In genomic region chr14:65104791-65105190, GRCh38 we compare ENCODE assay signal across 17 cellular contexts. TPM values are rescaled to one million over a fixed set of nuclear protein-coding genes. Genes with fewer than 3 reads are reported as not detected.
DNase-seq lines count a peak whose midpoint lies in the region; ATAC-seq, FAIRE-seq and TF ChIP-seq lines count a peak whose summit lies in the region.
"Had no signal": no experiment of that assay in that cellular context is flagged by ENCODE, and none has a peak within 500 bp of the region (broad histone marks: within the 10 kb centered on the region; RNA-seq: fewer than 3 reads in every experiment).

No MANE protein-coding gene starts in this region.

- H3K27me3 Mint-ChIP-seq in neural crest cell (ENCODE audit: low read depth), result no peaks in the 10 kb centered on the region
- H3K27me3 Mint-ChIP-seq in activated naive CD4-positive, alpha-beta T cell treated with anti-CD3 and anti-CD28 coated beads, Interleukin-2, amount 10 ng/mL, durations not matched to agents 7 days and 5 days, result peaks cover 16% of the 10 kb centered on the region
- H3K27me3 Mint-ChIP-seq: B cell, IgD-negative memory B cell had no signal

- TF ChIP-seq CTCF in esophagus muscularis mucosa (IDR thresholded peaks at IDR 0.05) (no peak), neural crest cell (conservative IDR thresholded peaks at IDR 0.05) (no peak)

- H3K4me1 Mint-ChIP-seq in neural crest cell, result peaks cover 24% of the 10 kb centered on the region
- H3K4me1 Mint-ChIP-seq in activated naive CD4-positive, alpha-beta T cell treated with anti-CD3 and anti-CD28 coated beads, Interleukin-2, amount 10 ng/mL, durations not matched to agents 7 days and 5 days, result peaks cover 25% of the 10 kb centered on the region

- peak overlapping the region; percentile 64 for H3K4me3 Mint-ChIP-seq in neural crest cell
- no peak overlapping the region for H3K4me3 Mint-ChIP-seq in activated naive CD4-positive, alpha-beta T cell treated with anti-CD3 and anti-CD28 coated beads, Interleukin-2, amount 10 ng/mL, durations not matched to agents 7 days and 5 days

- 95% methylated on average over 3 of the region's 3 CpGs for WGBS in esophagus muscularis mucosa

- DNase-seq in HTR-8/SVneo (ENCODE audit: insufficient read length, low spot score), result no peak
- DNase-seq in esophagus muscularis mucosa (ENCODE audit: extremely low spot score), result peak; percentile 8
- DNase-seq in neural crest cell (ENCODE audit: low read depth, low spot score), result no peak
- no peak for DNase-seq in NCI-H1694 treated with DMSO at 0.1 percent for 48 hours (lab: John Stamatoyannopoulos, UW)
- no peak for DNase-seq in inferior parietal cortex (ENCODE audit: extremely low spot score)
- DNase-seq in activated naive CD4-positive, alpha-beta T cell treated with anti-CD3 and anti-CD28 coated beads, Interleukin-2, amount 10 ng/mL, durations not matched to agents 7 days and 5 days, result no peak
- DNase-seq: DMS79 treated with DMSO at 0.1 percent for 48 hours, GF-D8, GOT3, H7, HFFc6 had no signal

- peak; percentile 74 for FAIRE-seq in HTR-8/SVneo (lab: Jason Lieb, UNC)
- FAIRE-seq: HepG2 had no signal

- peaks cover 21 to 28% (median 24%) of the 10 kb centered on the region in 4 donors for H3K4me1 ChIP-seq in esophagus muscularis mucosa

- H3K27me3 ChIP-seq in esophagus muscularis mucosa, result no peaks in the 10 kb centered on the region
- H3K27me3 ChIP-seq: BLaER1 treated with 17β-estradiol and CSF1 and Interleukin-3, amounts not matched to agents 10 nM and 100 nM had no signal

- peaks cover 6% of the 10 kb centered on the region for H3K36me3 Mint-ChIP-seq in neural crest cell (ENCODE audit: low read depth)
- peaks cover 15% of the 10 kb centered on the region for H3K36me3 Mint-ChIP-seq in activated naive CD4-positive, alpha-beta T cell treated with anti-CD3 and anti-CD28 coated beads, Interleukin-2, amount 10 ng/mL, durations not matched to agents 7 days and 5 days
- H3K36me3 Mint-ChIP-seq: IgD-negative memory B cell had no signal

- TF ChIP-seq POLR2A in esophagus muscularis mucosa (IDR thresholded peaks at IDR 0.05; ENCODE audit: low read depth), result no peak

- H3K4me3 ChIP-seq in esophagus muscularis mucosa, result no peak overlapping the region
- H3K4me3 ChIP-seq: BLaER1 treated with 17β-estradiol and CSF1 and Interleukin-3, amounts not matched to agents 10 nM and 100 nM had no signal

- CTCF ChIA-PET in activated naive CD4-positive, alpha-beta T cell treated with anti-CD3 and anti-CD28 coated beads, Interleukin-2, amount 10 ng/mL, durations not matched to agents 7 days and 5 days (lab: Charles Lee), result no interaction called here

- ATAC-seq in GM21619 (IDR thresholded peaks at IDR 0.05; ENCODE audit: unreplicated experiment), result no peak
- ATAC-seq: HCT116, HepG2 had no signal

- TF ChIP-seq EP300 in esophagus muscularis mucosa (IDR thresholded peaks at IDR 0.05), result no peak

- no peaks in the 10 kb centered on the region for H3K9me3 ChIP-seq in esophagus muscularis mucosa
- H3K9me3 ChIP-seq: BLaER1 treated with 17β-estradiol and CSF1 and Interleukin-3, amounts not matched to agents 10 nM and 100 nM had no signal

- no peaks in the 10 kb centered on the region for H3K9me3 Mint-ChIP-seq in neural crest cell
- H3K9me3 Mint-ChIP-seq in activated naive CD4-positive, alpha-beta T cell treated with anti-CD3 and anti-CD28 coated beads, Interleukin-2, amount 10 ng/mL, durations not matched to agents 7 days and 5 days, result no peaks in the 10 kb centered on the region
- H3K9me3 Mint-ChIP-seq: HFFc6, IgD-negative memory B cell had no signal

- intact Hi-C loops in esophagus muscularis mucosa (cut with DNase I), result loop anchor here (5.0 kb wide), 1 partner anchor 117 kb away; the partner anchor contains the start of gene FNTB

- H3K27ac ChIP-seq in esophagus muscularis mucosa (replicated peaks in 1 of 4), result no peak overlapping the region
- H3K27ac ChIP-seq: BLaER1 treated with 17β-estradiol and CSF1 and Interleukin-3, amounts not matched to agents 10 nM and 100 nM had no signal

- no peak overlapping the region for H3K27ac Mint-ChIP-seq in neural crest cell (ENCODE audit: unreplicated experiment)
- no peak overlapping the region for H3K27ac Mint-ChIP-seq in activated naive CD4-positive, alpha-beta T cell treated with anti-CD3 and anti-CD28 coated beads, Interleukin-2, amount 10 ng/mL, durations not matched to agents 7 days and 5 days
- H3K27ac Mint-ChIP-seq: B cell, HFFc6 had no signal

- peaks cover 0 to 6% (median 0%) of the 10 kb centered on the region in 4 donors for H3K36me3 ChIP-seq in esophagus muscularis mucosa

RNA-seq across cellular contexts. Expression of gene MAX, which starts 2.5 kb away (rescaled TPM):
- 10 to 100 TPM; 69.3 to 88.0 (median 77.4) TPM for total RNA-seq in esophagus muscularis mucosa
- total RNA-seq in neural crest cell, result 64.2 and 69.3 TPM in 2 replicates
